ENCODE assay signal across 8 cellular contexts in genomic region chr13:20924758-20925394, GRCh38. TPM values are rescaled to one million over a fixed set of nuclear protein-coding genes. Genes with fewer than 3 reads are reported as not detected.
A peak's percentile ranks its signal among the peaks of the same experiment; 100 is the strongest.
DNase-seq lines count a peak whose midpoint lies in the region; ATAC-seq lines count a peak whose summit lies in the region.

No MANE protein-coding gene starts in this region.

- no peaks in the 10 kb centered on the region for H3K36me3 Mint-ChIP-seq in central memory CD8-positive, alpha-beta T cell (ENCODE audit: insufficient read depth)

- no peaks in the 10 kb centered on the region for H3K9me3 Mint-ChIP-seq in central memory CD8-positive, alpha-beta T cell

- no peak for ATAC-seq in central memory CD8-positive, alpha-beta T cell (replicated peaks; ENCODE audit: extremely low read depth, poor library complexity, severe bottlenecking)
- ATAC-seq in left lobe of liver (peak; percentile 81), GM18511 (IDR thresholded peaks at IDR 0.05; ENCODE audit: unreplicated experiment) (no peak)

- no peaks in the 10 kb centered on the region for H3K4me1 Mint-ChIP-seq in central memory CD8-positive, alpha-beta T cell

- no peak overlapping the region for H3K4me3 Mint-ChIP-seq in central memory CD8-positive, alpha-beta T cell

- no peaks in the 10 kb centered on the region for H3K27me3 Mint-ChIP-seq in central memory CD8-positive, alpha-beta T cell

- peak; percentile 33 for DNase-seq in NK-92 treated with Interleukin-12 subunit alpha and Interleukin-12 subunit beta, amount 100 ng/mL, for 24 hours (lab: John Stamatoyannopoulos, UW)
- DNase-seq in NK-92 (lab: John Stamatoyannopoulos, UW; ENCODE audit: unreplicated experiment) = no peak
- DNase-seq in NCI-H446 (lab: John Stamatoyannopoulos, UW) = peak; percentile 88 to 90
- DNase-seq in activated CD4-positive, CD25-positive, alpha-beta regulatory T cell treated with anti-CD3 and anti-CD28 coated beads, Interleukin-2, amount 50 U/mL, for 16 hours (ENCODE audit: low read depth, low spot score) = peak; percentile 53
- peak; percentile 44 to 60 for DNase-seq in central memory CD8-positive, alpha-beta T cell (ENCODE audit: low spot score in 2 of 2)
- DNase-seq in left lobe of liver (ENCODE audit: low spot score) = peak; percentile 61
- peak; percentile 69 for DNase-seq in stimulated activated CD4-positive, alpha-beta T cell treated with anti-CD3 and anti-CD28 coated beads, Interleukin-4, amount 100 ng/mL, for 1 hour

- H3K27ac Mint-ChIP-seq in central memory CD8-positive, alpha-beta T cell (ENCODE audit: low read depth) = no peak overlapping the region

RNA-seq across cellular contexts. Expression of gene XPO4, which starts 22.3 kb away (rescaled TPM):
- 5.2 TPM for total RNA-seq in left lobe of liver
